26 cellular contexts compared by ENCODE assay signal in the genomic region with DNA sequence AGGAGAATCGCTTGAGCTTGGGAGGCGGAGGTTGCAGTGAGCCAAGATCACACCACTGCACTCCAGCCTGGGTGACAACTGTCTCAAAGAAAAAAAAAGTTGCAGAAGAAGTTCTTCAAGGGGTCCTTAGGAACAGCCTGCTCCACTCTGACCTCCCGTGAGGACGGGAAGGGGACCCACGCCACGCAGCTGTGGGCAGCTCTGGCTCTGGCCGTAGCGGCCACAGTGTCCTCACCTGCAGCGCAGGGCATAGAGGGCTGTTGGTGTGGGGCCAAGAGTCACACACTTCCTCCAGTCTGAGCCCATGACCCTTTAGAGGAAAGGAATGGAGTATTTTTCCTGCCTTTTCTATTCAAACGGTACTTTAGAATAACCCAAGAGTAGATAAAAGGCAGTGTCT. TPM values are rescaled to one million over a fixed set of nuclear protein-coding genes. Genes with fewer than 3 reads are reported as not detected.
"Had no signal": no experiment of that assay in that cellular context is flagged by ENCODE, and none has a peak within 500 bp of the region (broad histone marks: within the 10 kb centered on the region; RNA-seq: fewer than 3 reads in every experiment).

No MANE protein-coding gene starts in this region.

- DNase-seq: cortex of kidney; effector memory CD8-positive, alpha-beta T cell; gastrocnemius medialis; head of caudate nucleus; left cardiac atrium; mesenchymal stem cell; midbrain; naive thymus-derived CD8-positive, alpha-beta T cell; stimulated activated CD4-positive, alpha-beta T cell treated with anti-CD3 and anti-CD28 coated beads, Interleukin-12 subunit alpha, Interleukin-12 subunit beta, amount 100 ng/mL, for 4 hours; stimulated activated CD4-positive, alpha-beta T cell treated with anti-CD3 and anti-CD28 coated beads, Interleukin-1b, Interleukin-23, amount 100 ng/mL, for 48 hours; stimulated activated CD4-positive, alpha-beta T cell treated with anti-CD3 and anti-CD28 coated beads, Interleukin-4, amount 100 ng/mL, for 1 hour; stimulated activated CD8-positive, alpha-beta memory T cell treated with anti-CD3 and anti-CD28 coated beads, Interleukin-4, amount 100 ng/mL, for 48 hours; stimulated activated naive CD4-positive, alpha-beta T cell treated with Interleukin-2 at 50 U/mL for 16 hours; upper lobe of right lung; uterus had no signal

- H3K36me3 ChIP-seq: gastrocnemius medialis, left lung, neutrophil, pancreas, right lobe of liver, thoracic aorta, tibial nerve, upper lobe of right lung, uterus had no signal

- H3K9me3 Mint-ChIP-seq: effector memory CD8-positive, alpha-beta T cell; neural crest cell had no signal

- H3K4me3 ChIP-seq: gastrocnemius medialis, left lung, pancreas, right lobe of liver, smooth muscle cell, thoracic aorta, tibial nerve, upper lobe of right lung, uterus had no signal

- ATAC-seq: effector memory CD8-positive, alpha-beta T cell; gastrocnemius medialis; left lung; naive thymus-derived CD8-positive, alpha-beta T cell; right lobe of liver; upper lobe of right lung had no signal

- H3K4me1 Mint-ChIP-seq: neural crest cell had no signal

- H3K27ac ChIP-seq: gastrocnemius medialis, left lung, neutrophil, pancreas, right lobe of liver, thoracic aorta, tibial nerve, upper lobe of right lung, uterus had no signal

- FAIRE-seq: endometrium, keratinocyte, pancreas had no signal

- H3K4me2 ChIP-seq: smooth muscle cell had no signal

- H3K4me3 Mint-ChIP-seq: effector memory CD8-positive, alpha-beta T cell; neural crest cell had no signal

- H3K9me3 ChIP-seq: gastrocnemius medialis, left lung, neutrophil, pancreas, right lobe of liver, thoracic aorta, upper lobe of right lung, uterus had no signal

- H3K4me1 ChIP-seq: gastrocnemius medialis, pancreas, right lobe of liver, upper lobe of right lung, uterus had no signal

RNA-seq across cellular contexts. Expression of a gene that starts 5.4 kb away (rescaled TPM):
- total RNA-seq: left cardiac atrium; myocyte; naive thymus-derived CD8-positive, alpha-beta T cell; neural crest cell; thoracic aorta; uterus had no signal
- polyA plus RNA-seq: naive thymus-derived CD8-positive, alpha-beta T cell; smooth muscle cell had no signal
